9 cellular contexts compared by ENCODE assay signal in genomic region chr12:28346567-28346966, GRCh38.
"Had no signal": no experiment of that assay in that cellular context is flagged by ENCODE, and none has a peak within 500 bp of the region (broad histone marks: within the 10 kb centered on the region; RNA-seq: fewer than 3 reads in every experiment).

No MANE protein-coding gene starts in this region.

- H3K27ac ChIP-seq: GM23248 had no signal

- H3K4me3 ChIP-seq: GM23248, GM23338, HAP-1 had no signal

- DNase-seq: GM23248, GOT3, H7, H9, HCEC 1CT, HFFc6 had no signal

- ATAC-seq: GM23338, HCT116 had no signal

- H3K9me3 ChIP-seq: HAP-1 had no signal

- H3K36me3 ChIP-seq: HAP-1 had no signal

- H3K4me1 ChIP-seq: HAP-1 had no signal
